Comparison of ENCODE assay signal across 33 cellular contexts in genomic region chr19:44180968-44181367, GRCh38.
"Had no signal": no experiment of that assay in that cellular context is flagged by ENCODE, and none has a peak within 500 bp of the region (broad histone marks: within the 10 kb centered on the region; RNA-seq: fewer than 3 reads in every experiment).

No MANE protein-coding gene starts in this region.

- H3K27ac ChIP-seq: adrenal gland, ascending aorta, body of pancreas, brain microvascular endothelial cell, breast epithelium, cardiac muscle cell had no signal

- H3K4me3 ChIP-seq: adrenal gland, ascending aorta, body of pancreas, breast epithelium, cardiac muscle cell had no signal

- H3K4me1 ChIP-seq: adrenal gland, ascending aorta, body of pancreas, breast epithelium had no signal

- ATAC-seq: activated naive CD4-positive, alpha-beta T cell treated with anti-CD3 and anti-CD28 coated beads, Interleukin-2, amount 50 U/mL, for 72 hours; activated naive CD8-positive, alpha-beta T cell treated with anti-CD3 and anti-CD28 coated beads, Interleukin-2, amount 50 U/mL, for 24 hours; activated T-cell treated with anti-CD3 and anti-CD28 coated beads, Interleukin-2, amount 50 U/mL, for 4 hours; activated T-cell treated with anti-CD3 and anti-CD28 coated beads, Interleukin-2, amount 50 U/mL, for 72 hours; activated T-helper 17 cell treated with anti-CD3 and anti-CD28 coated beads, Interleukin-2, amount 50 U/mL, for 72 hours; body of pancreas had no signal

- DNase-seq: activated effector memory CD4-positive, alpha-beta T cell treated with anti-CD3 and anti-CD28 coated beads, Interleukin-2, amount 50 U/mL, for 16 hours; activated effector memory CD4-positive, alpha-beta T cell treated with Interleukin-2 at 50 U/mL for 16 hours; activated gamma-delta T cell; activated gamma-delta T cell treated with Interleukin-2 at 50 U/mL for 16 hours; activated naive CD4-positive, alpha-beta T cell; activated naive CD4-positive, alpha-beta T cell treated with anti-CD3 and anti-CD28 coated beads for 36 hours; activated naive CD4-positive, alpha-beta T cell treated with anti-CD3 and anti-CD28 coated beads, Interleukin-2, amount 10 ng/mL, durations not matched to agents 7 days and 5 days; activated naive CD4-positive, alpha-beta T cell treated with anti-CD3 and anti-CD28 coated beads, Interleukin-2, amount 50 U/mL, for 16 hours; activated naive CD4-positive, alpha-beta T cell treated with Interleukin-2 at 50 U/mL for 16 hours; activated naive CD8-positive, alpha-beta T cell treated with anti-CD3 and anti-CD28 coated beads for 36 hours; activated naive CD8-positive, alpha-beta T cell treated with anti-CD3 and anti-CD28 coated beads, Interleukin-2, amount 10 ng/mL, durations not matched to agents 7 days and 5 days; activated naive CD8-positive, alpha-beta T cell treated with anti-CD3 and anti-CD28 coated beads, Interleukin-2, amount 50 U/mL, for 24 hours; activated T-cell treated with anti-CD3 and anti-CD28 coated beads, Interleukin-2, amount 50 U/mL, for 24 hours; activated T-cell treated with anti-CD3 and anti-CD28 coated beads, Interleukin-2, amount 50 U/mL, for 4 hours; activated T-cell treated with anti-CD3 and anti-CD28 coated beads, Interleukin-2, amount 50 U/mL, for 48 hours; activated T-cell treated with anti-CD3 and anti-CD28 coated beads, Interleukin-2, amount 50 U/mL, for 72 hours; adrenal gland; amniotic stem cell; amygdala; anterior cingulate cortex; aorta; body of pancreas; brain microvascular endothelial cell; caudate nucleus; central memory CD4-positive, alpha-beta T cell; cerebellar nuclear complex had no signal

- H3K27me3 ChIP-seq: adrenal gland, ascending aorta, body of pancreas, brain microvascular endothelial cell, breast epithelium, cardiac muscle cell had no signal

- FAIRE-seq: astrocyte, bronchial epithelial cell had no signal
